ENCODE assay signal across 18 cellular contexts in the genomic region with DNA sequence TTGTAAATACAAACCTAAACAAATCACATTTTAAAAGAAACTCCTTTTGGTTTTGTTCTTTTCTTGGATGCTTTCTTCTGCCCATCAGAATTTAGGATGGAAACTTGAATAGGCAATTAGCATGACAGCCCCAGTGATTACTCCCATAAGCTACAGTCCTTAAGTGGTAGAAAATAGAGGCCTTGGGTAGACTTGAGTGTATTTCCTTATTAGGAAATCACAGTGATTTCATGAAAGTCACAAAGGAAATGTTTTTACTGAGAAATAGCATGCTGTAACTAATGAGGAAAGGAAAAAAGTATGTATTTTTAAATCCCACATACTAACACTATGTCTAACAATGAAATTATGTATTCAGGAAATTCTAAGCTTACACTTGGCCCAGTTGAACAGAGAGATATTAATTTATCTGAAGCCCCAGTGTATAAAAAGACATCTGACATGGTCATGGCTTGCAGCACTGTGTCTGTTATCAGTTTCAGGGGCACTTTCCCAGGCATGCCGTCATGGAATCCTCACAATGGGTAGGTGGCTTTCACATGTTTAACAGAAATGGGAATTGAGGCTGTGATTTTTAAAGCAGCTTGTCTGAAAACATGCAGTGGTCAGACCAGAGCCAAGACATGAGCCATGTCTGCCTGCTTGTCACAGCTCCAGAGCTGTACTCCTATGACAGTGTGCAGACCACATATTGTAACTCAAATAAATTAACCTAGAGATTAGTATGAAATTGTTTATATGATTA.
A peak's percentile ranks its signal among the peaks of the same experiment; 100 is the strongest.
DNase-seq lines count a peak whose midpoint lies in the region; ATAC-seq and TF ChIP-seq lines count a peak whose summit lies in the region.
"Had no signal": no experiment of that assay in that cellular context is flagged by ENCODE, and none has a peak within 500 bp of the region (broad histone marks: within the 10 kb centered on the region; RNA-seq: fewer than 3 reads in every experiment).

No MANE protein-coding gene starts in this region.

- H3K4me3 ChIP-seq in thoracic aorta (no peak overlapping the region), coronary artery (no peak overlapping the region)
- H3K4me3 ChIP-seq: K562 had no signal

- H3K4me1 Mint-ChIP-seq in activated CD8-positive, alpha-beta T cell treated with anti-CD3 and anti-CD28 coated beads for 36 hours (ENCODE audit: low read depth): peaks cover 29% of the 10 kb centered on the region
- peaks cover 17% of the 10 kb centered on the region for H3K4me1 Mint-ChIP-seq in activated CD8-positive, alpha-beta T cell treated with anti-CD3 and anti-CD28 coated beads, Interleukin-2, amount 10 ng/mL, durations not matched to agents 7 days and 5 days (ENCODE audit: low read depth)
- peaks cover 14% of the 10 kb centered on the region for H3K4me1 Mint-ChIP-seq in chondrocyte (ENCODE audit: low read depth)

- no peak for DNase-seq in activated CD8-positive, alpha-beta T cell treated with anti-CD3 and anti-CD28 coated beads for 36 hours
- DNase-seq in activated CD8-positive, alpha-beta T cell treated with anti-CD3 and anti-CD28 coated beads, Interleukin-2, amount 10 ng/mL, durations not matched to agents 7 days and 5 days: no peak
- DNase-seq in chondrocyte (ENCODE audit: low spot score) (no peak), left lobe of liver (ENCODE audit: low spot score) (no peak), thoracic aorta (ENCODE audit: low spot score) (no peak), NCI-H82 treated with DMSO at 0.1 percent for 48 hours (lab: John Stamatoyannopoulos, UW; ENCODE audit: unreplicated experiment) (no peak), coronary artery (ENCODE audit: low spot score) (no peak)
- DNase-seq: activated CD4-positive, alpha-beta T cell treated with anti-CD3 and anti-CD28 coated beads, Interleukin-2, amount 50 U/mL, for 48 hours; activated T-cell treated with anti-CD3 and anti-CD28 coated beads, Interleukin-2, amount 50 U/mL, for 72 hours; amniotic stem cell; CD8-positive, alpha-beta memory T cell; NCI-H1092 treated with DMSO at 0.1 percent for 48 hours; NCI-H345; nucleus accumbens; small intestine had no signal

- CTCF ChIA-PET in activated CD8-positive, alpha-beta T cell treated with anti-CD3 and anti-CD28 coated beads for 36 hours (lab: Charles Lee): no interaction called here
- CTCF ChIA-PET in activated CD8-positive, alpha-beta T cell treated with anti-CD3 and anti-CD28 coated beads, Interleukin-2, amount 10 ng/mL, durations not matched to agents 7 days and 5 days (lab: Charles Lee): interaction anchor here (1.1 kb wide), 1 partner anchor 346 kb away, joined by 3 read pairs; no protein-coding TSS in a partner anchor

- peak overlapping the region; percentile 51 for H3K27ac Mint-ChIP-seq in activated CD8-positive, alpha-beta T cell treated with anti-CD3 and anti-CD28 coated beads for 36 hours
- no peak overlapping the region for H3K27ac Mint-ChIP-seq in activated CD8-positive, alpha-beta T cell treated with anti-CD3 and anti-CD28 coated beads, Interleukin-2, amount 10 ng/mL, durations not matched to agents 7 days and 5 days
- peak overlapping the region; percentile 37 for H3K27ac Mint-ChIP-seq in chondrocyte (ENCODE audit: unreplicated experiment)
- H3K27ac Mint-ChIP-seq: activated T-cell treated with anti-CD3 and anti-CD28 coated beads, Interleukin-2, amount 50 U/mL, for 72 hours; CD8-positive, alpha-beta memory T cell had no signal

- no peaks in the 10 kb centered on the region for H3K36me3 ChIP-seq in thoracic aorta

- intact Hi-C loops in activated CD8-positive, alpha-beta T cell treated with anti-CD3 and anti-CD28 coated beads for 36 hours (cut with micrococcal nuclease): no loop called here

- no peak overlapping the region for H3K4me3 Mint-ChIP-seq in activated CD8-positive, alpha-beta T cell treated with anti-CD3 and anti-CD28 coated beads for 36 hours
- no peak overlapping the region for H3K4me3 Mint-ChIP-seq in activated CD8-positive, alpha-beta T cell treated with anti-CD3 and anti-CD28 coated beads, Interleukin-2, amount 10 ng/mL, durations not matched to agents 7 days and 5 days
- H3K4me3 Mint-ChIP-seq in chondrocyte (ENCODE audit: unreplicated experiment): no peak overlapping the region
- H3K4me3 Mint-ChIP-seq: activated T-cell treated with anti-CD3 and anti-CD28 coated beads, Interleukin-2, amount 50 U/mL, for 72 hours; CD8-positive, alpha-beta memory T cell; stimulated activated naive CD8-positive, alpha-beta T cell treated with anti-CD3 and anti-CD28 coated beads, Interleukin-15, Interleukin-2, amounts not matched to agents 100 ng/mL and 50 ng/mL, for 24 hours had no signal

- H3K9me3 ChIP-seq in thoracic aorta: no peaks in the 10 kb centered on the region

- H3K36me3 Mint-ChIP-seq in activated CD8-positive, alpha-beta T cell treated with anti-CD3 and anti-CD28 coated beads for 36 hours (ENCODE audit: low read depth): no peaks in the 10 kb centered on the region
- no peaks in the 10 kb centered on the region for H3K36me3 Mint-ChIP-seq in activated CD8-positive, alpha-beta T cell treated with anti-CD3 and anti-CD28 coated beads, Interleukin-2, amount 10 ng/mL, durations not matched to agents 7 days and 5 days (ENCODE audit: low read depth)
- H3K36me3 Mint-ChIP-seq in chondrocyte (ENCODE audit: low read depth): no peaks in the 10 kb centered on the region

- no peaks in the 10 kb centered on the region for H3K27me3 Mint-ChIP-seq in activated CD8-positive, alpha-beta T cell treated with anti-CD3 and anti-CD28 coated beads for 36 hours
- H3K27me3 Mint-ChIP-seq in activated CD8-positive, alpha-beta T cell treated with anti-CD3 and anti-CD28 coated beads, Interleukin-2, amount 10 ng/mL, durations not matched to agents 7 days and 5 days (ENCODE audit: low read depth): no peaks in the 10 kb centered on the region
- H3K27me3 Mint-ChIP-seq in chondrocyte (ENCODE audit: low read depth): no peaks in the 10 kb centered on the region
- H3K27me3 Mint-ChIP-seq: CD8-positive, alpha-beta memory T cell; stimulated activated naive CD8-positive, alpha-beta T cell treated with anti-CD3 and anti-CD28 coated beads, Interleukin-15, Interleukin-2, amounts not matched to agents 100 ng/mL and 50 ng/mL, for 24 hours had no signal

- ATAC-seq in activated CD8-positive, alpha-beta T cell treated with anti-CD3 and anti-CD28 coated beads for 36 hours: peak; percentile 42
- ATAC-seq in activated CD8-positive, alpha-beta T cell treated with anti-CD3 and anti-CD28 coated beads, Interleukin-2, amount 10 ng/mL, durations not matched to agents 7 days and 5 days: no peak
- ATAC-seq in left lobe of liver: peak; percentile 29
- no peak for ATAC-seq in thoracic aorta (ENCODE audit: insufficient number of reproducible peaks, low FRiP score, low read depth)
- no peak for ATAC-seq in GM18520 (IDR thresholded peaks at IDR 0.05; ENCODE audit: unreplicated experiment)
- ATAC-seq: activated T-cell treated with anti-CD3 and anti-CD28 coated beads, Interleukin-2, amount 50 U/mL, for 72 hours; K562 had no signal

- POLR2A ChIA-PET in activated CD8-positive, alpha-beta T cell treated with anti-CD3 and anti-CD28 coated beads for 36 hours (lab: Charles Lee): no interaction called here
- POLR2A ChIA-PET in activated CD8-positive, alpha-beta T cell treated with anti-CD3 and anti-CD28 coated beads, Interleukin-2, amount 10 ng/mL, durations not matched to agents 7 days and 5 days (lab: Charles Lee): interaction anchor here (0.6 kb wide), 1 partner anchor 77 kb away, joined by 3 read pairs; no protein-coding TSS in a partner anchor

- TF ChIP-seq CTCF in activated CD8-positive, alpha-beta T cell treated with anti-CD3 and anti-CD28 coated beads for 36 hours (IDR thresholded peaks at IDR 0.05): no peak
- no peak for TF ChIP-seq CTCF in chondrocyte (IDR thresholded peaks at IDR 0.05)
- no peak for TF ChIP-seq CTCF in thoracic aorta (IDR thresholded peaks at IDR 0.05)
- no peak for TF ChIP-seq CTCF in coronary artery (IDR thresholded peaks at IDR 0.05)

- peaks cover 0 to 11% of the 10 kb centered on the region in 2 donors for H3K4me1 ChIP-seq in thoracic aorta (ENCODE audit: control insufficient read depth in 1 of 2, low read depth in 2 of 2)

- H3K9me3 Mint-ChIP-seq in activated CD8-positive, alpha-beta T cell treated with anti-CD3 and anti-CD28 coated beads for 36 hours: no peaks in the 10 kb centered on the region
- peaks cover 5% of the 10 kb centered on the region for H3K9me3 Mint-ChIP-seq in activated CD8-positive, alpha-beta T cell treated with anti-CD3 and anti-CD28 coated beads, Interleukin-2, amount 10 ng/mL, durations not matched to agents 7 days and 5 days (ENCODE audit: insufficient read depth)
- H3K9me3 Mint-ChIP-seq in chondrocyte (ENCODE audit: low read depth): no peaks in the 10 kb centered on the region
- H3K9me3 Mint-ChIP-seq: CD8-positive, alpha-beta memory T cell; stimulated activated naive CD8-positive, alpha-beta T cell treated with anti-CD3 and anti-CD28 coated beads, Interleukin-15, Interleukin-2, amounts not matched to agents 100 ng/mL and 50 ng/mL, for 24 hours had no signal

- H3K27ac ChIP-seq in thoracic aorta (peak overlapping the region; percentile 11 to 26), coronary artery (peak overlapping the region in 1 of 2 donors; percentile 5)

- H3K27me3 ChIP-seq in thoracic aorta (replicated peaks; ENCODE audit: insufficient read depth): no peaks in the 10 kb centered on the region

Comparison
In these comparisons a context has a peak if more than half of its experiments do, and no peak if none do; other contexts are left out.
1. ATAC-seq: peak in activated CD8-positive, alpha-beta T cell treated with anti-CD3 and anti-CD28 coated beads for 36 hours (single experiment) and left lobe of liver (single experiment); none in activated CD8-positive, alpha-beta T cell treated with anti-CD3 and anti-CD28 coated beads, Interleukin-2, amount 10 ng/mL, durations not matched to agents 7 days and 5 days (single experiment), thoracic aorta (single experiment) and GM18520 (single experiment).